7 cellular contexts compared by ENCODE assay signal in the genomic region with DNA sequence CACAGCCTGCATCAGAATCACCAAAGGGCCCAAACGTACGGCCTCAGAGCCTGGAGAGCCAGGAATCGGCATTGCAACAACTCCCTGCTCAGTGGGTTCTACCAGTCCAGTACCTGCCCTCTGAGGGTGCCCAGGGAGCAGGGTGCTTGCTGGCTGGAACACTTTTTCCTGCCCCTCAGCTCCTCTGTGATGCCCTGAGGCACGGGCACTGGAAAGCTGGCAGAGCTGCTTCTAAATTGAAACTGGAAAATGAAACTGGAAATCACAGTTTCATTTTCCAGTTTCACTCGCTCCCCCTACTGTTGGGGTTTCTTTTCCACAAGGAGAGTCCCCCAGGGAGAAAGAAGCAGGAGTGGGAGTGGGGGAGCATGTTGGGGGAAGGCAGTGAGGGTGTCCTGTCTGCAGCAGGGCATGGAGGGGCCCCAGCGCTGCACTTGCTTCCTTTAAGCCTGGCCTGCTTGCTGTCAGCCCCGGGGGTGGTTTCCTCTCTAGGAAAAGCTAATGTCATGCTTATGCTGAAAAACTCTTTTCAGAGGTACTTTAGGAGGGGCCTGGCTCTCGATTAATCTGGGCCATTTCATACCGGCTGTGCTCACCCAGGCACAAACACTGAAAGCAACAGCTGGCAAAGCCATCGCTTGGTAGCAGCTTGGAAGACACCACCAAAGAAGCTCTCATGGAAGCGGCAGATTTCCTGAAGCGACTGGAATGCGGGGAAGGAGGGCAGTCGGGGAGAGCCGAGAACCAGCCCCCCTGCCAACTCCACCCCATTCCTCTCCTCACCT. TPM values are rescaled to one million over a fixed set of nuclear protein-coding genes. Genes with fewer than 3 reads are reported as not detected.
DNase-seq lines count a peak whose midpoint lies in the region; ATAC-seq and TF ChIP-seq lines count a peak whose summit lies in the region.

No MANE protein-coding gene starts in this region.

- H3K4me1 ChIP-seq in GM23248 (ENCODE audit: insufficient read depth) (peaks cover 26% of the 10 kb centered on the region), SJCRH30 (peaks cover 70% of the 10 kb centered on the region), esophagus muscularis mucosa (peaks cover 58 to 79% (median 65%) of the 10 kb centered on the region in 4 donors)

- H4K20me1 ChIP-seq in GM23248 (ENCODE audit: insufficient read depth): no peaks in the 10 kb centered on the region

- no peak for TF ChIP-seq EP300 in esophagus muscularis mucosa (IDR thresholded peaks at IDR 0.05)

- H3K79me2 ChIP-seq in GM23248 (ENCODE audit: insufficient read depth): no peaks in the 10 kb centered on the region

- no peaks in the 10 kb centered on the region for H3K9me2 ChIP-seq in GM23248 (ENCODE audit: insufficient read depth)

- H3F3A ChIP-seq in GM23248 (ENCODE audit: insufficient read depth): peaks cover 5% of the 10 kb centered on the region

- in situ Hi-C loops in GM23248 (cut with MboI): no loop called here

- peak overlapping the region; percentile 71 for H3K4me2 ChIP-seq in GM23248 (ENCODE audit: unreplicated experiment)

- H3K27me3 ChIP-seq in GM23248 (replicated peaks; ENCODE audit: insufficient read depth) (no peaks in the 10 kb centered on the region), SJCRH30 (no peaks in the 10 kb centered on the region), esophagus muscularis mucosa (no peaks in the 10 kb centered on the region)

- DNase-seq in GM23248 (peak; percentile 57), SJCRH30 (peak; percentile 86 to 91), esophagus muscularis mucosa (ENCODE audit: extremely low spot score) (no peak), sciatic nerve (ENCODE audit: low spot score) (peak; percentile 52), NCI-H187 (lab: John Stamatoyannopoulos, UW) (no peak)

- H2AFZ ChIP-seq in GM23248: peak overlapping the region; percentile 66

- intact Hi-C loops in esophagus muscularis mucosa (cut with DNase I): no loop called here
- intact Hi-C loops in sciatic nerve (cut with DNase I): no loop called here

- H3K36me3 ChIP-seq in GM23248 (ENCODE audit: low read depth) (no peaks in the 10 kb centered on the region), SJCRH30 (no peaks in the 10 kb centered on the region), esophagus muscularis mucosa (peaks cover 0 to 24% (median 2%) of the 10 kb centered on the region in 4 donors)

- H3K9me3 ChIP-seq in GM23248 (ENCODE audit: low read depth) (no peaks in the 10 kb centered on the region), SJCRH30 (replicated peaks) (peaks cover 6% of the 10 kb centered on the region; the same call in 1 of the 2 replicates), esophagus muscularis mucosa (no peaks in the 10 kb centered on the region)

- peak; percentile 24 to 44 (median 36) for TF ChIP-seq CTCF in esophagus muscularis mucosa (IDR thresholded peaks at IDR 0.05)

- 17 to 20% methylated on average over 15 of the region's 15 CpGs for WGBS in GM23248 (ENCODE audit: low coverage in 1 of 2, low lambda C conversion rate in 2 of 2, missing lambda C conversion rate in 2 of 2), 2 experiments
- WGBS in esophagus muscularis mucosa: 41% methylated on average over 11 of the region's 15 CpGs

- H3K27ac ChIP-seq in GM23248 (peak overlapping the region; percentile 18), SJCRH30 (peak overlapping the region; percentile 86), esophagus muscularis mucosa (replicated peaks in 1 of 4) (peak overlapping the region; percentile 58 to 75 (median 69))

- peak overlapping the region; percentile 62 for H3K9ac ChIP-seq in GM23248

- H3K4me3 ChIP-seq in GM23248: peak overlapping the region; percentile 50
- peak overlapping the region; percentile 26 for H3K4me3 ChIP-seq in SJCRH30
- H3K4me3 ChIP-seq in esophagus muscularis mucosa: peak overlapping the region; percentile 23 to 43 (median 33)

- TF ChIP-seq POLR2A in esophagus muscularis mucosa (IDR thresholded peaks at IDR 0.05; ENCODE audit: low read depth): no peak

- ATAC-seq in sciatic nerve (peak; percentile 6), HG03469 (IDR thresholded peaks at IDR 0.05; ENCODE audit: unreplicated experiment) (no peak), HG03432 (IDR thresholded peaks at IDR 0.05; ENCODE audit: unreplicated experiment) (no peak)

RNA-seq across cellular contexts. Expression of gene IRF1, which starts 26.2 kb away (rescaled TPM):
- total RNA-seq in GM23248 (2014; rRNA removed; shearing (Covaris generic)): 6.2 and 10.4 TPM in 2 replicates
- 21.7 and 22.2 TPM in 2 replicates for polyA plus RNA-seq in GM23248 (2016; fragmentation: Nextera tagmentation; extraction: Ambion mirVana)
- total RNA-seq in SJCRH30 (2014; rRNA removed; shearing (Covaris generic)): 13.9 and 14.1 TPM in 2 replicates
- total RNA-seq in esophagus muscularis mucosa: 100 to 1,000 TPM in 1 of 4 donors, 10 to 100 TPM in 3; 20.6 to 289 (median 29.6) TPM
- 52.2 TPM for total RNA-seq in sciatic nerve

Comparison
In these comparisons a context has a peak if more than half of its experiments do, and no peak if none do; other contexts are left out.
1. DNase-seq: peak in GM23248 (single experiment), SJCRH30 (2 of 2) and sciatic nerve (single experiment); none in esophagus muscularis mucosa (single experiment) and NCI-H187 (0 of 2).
2. H3K27ac ChIP-seq: peak in every context shown above with its lines; median percentile 86 in SJCRH30; 69 in esophagus muscularis mucosa; 18 in GM23248.
3. Peak in every context shown above with its lines, with median percentiles within 50 percentile points of each other: H3K4me3 ChIP-seq.